In genomic region chr6:6870914-6871313, GRCh38 we compare ENCODE assay signal across 2 cellular contexts.
TF ChIP-seq lines count a peak whose summit lies in the region.

No MANE protein-coding gene starts in this region.

TF ChIP-seq in K562, 482 proteins besides CTCF, POLR2A, EP300 and RAD21 (continued from another document):
- TF ChIP-seq, protein P1, sequence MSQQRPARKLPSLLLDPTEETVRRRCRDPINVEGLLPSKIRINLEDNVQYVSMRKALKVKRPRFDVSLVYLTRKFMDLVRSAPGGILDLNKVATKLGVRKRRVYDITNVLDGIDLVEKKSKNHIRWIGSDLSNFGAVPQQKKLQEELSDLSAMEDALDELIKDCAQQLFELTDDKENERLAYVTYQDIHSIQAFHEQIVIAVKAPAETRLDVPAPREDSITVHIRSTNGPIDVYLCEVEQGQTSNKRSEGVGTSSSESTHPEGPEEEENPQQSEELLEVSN (IDR thresholded peaks at IDR 0.05; ENCODE audit: borderline replicate concordance in 1 of 2, extremely low read depth in 1 of 2, insufficient read depth in 1 of 2, insufficient read length in 1 of 2, low read depth in 1 of 2, low read length in 1 of 2, poor library complexity in 1 of 2, severe bottlenecking in 1 of 2): no peak
- TF ChIP-seq ILK (tag; IDR thresholded peaks at IDR 0.05; ENCODE audit: borderline replicate concordance, low read depth): no peak
- no peak for TF ChIP-seq RFX5 (IDR thresholded peaks at IDR 0.05; ENCODE audit: low read depth, low read length)
- no peak for TF ChIP-seq ASH1L (IDR thresholded peaks at IDR 0.05; ENCODE audit: borderline replicate concordance, low read depth, partially characterized antibody)
- TF ChIP-seq MECOM (CRISPR knock-in tag; IDR thresholded peaks at IDR 0.05): no peak

TF ChIP-seq in SK-N-SH treated with all-trans-retinoic acid at 6 μM for 48 hours, 23 proteins besides CTCF, POLR2A, EP300 and RAD21 (continued from another document):
- TF ChIP-seq CREB5 (CRISPR knock-in tag; IDR thresholded peaks at IDR 0.05; ENCODE audit: low read depth) (no peak), ISL1 (CRISPR knock-in tag; IDR thresholded peaks at IDR 0.05) (no peak), CSDC2 (CRISPR knock-in tag; IDR thresholded peaks at IDR 0.05) (no peak), PATZ1 (CRISPR knock-in tag; IDR thresholded peaks at IDR 0.05; ENCODE audit: borderline replicate concordance) (no peak), RARB (CRISPR knock-in tag; IDR thresholded peaks at IDR 0.05) (no peak)
- TF ChIP-seq, protein P2, sequence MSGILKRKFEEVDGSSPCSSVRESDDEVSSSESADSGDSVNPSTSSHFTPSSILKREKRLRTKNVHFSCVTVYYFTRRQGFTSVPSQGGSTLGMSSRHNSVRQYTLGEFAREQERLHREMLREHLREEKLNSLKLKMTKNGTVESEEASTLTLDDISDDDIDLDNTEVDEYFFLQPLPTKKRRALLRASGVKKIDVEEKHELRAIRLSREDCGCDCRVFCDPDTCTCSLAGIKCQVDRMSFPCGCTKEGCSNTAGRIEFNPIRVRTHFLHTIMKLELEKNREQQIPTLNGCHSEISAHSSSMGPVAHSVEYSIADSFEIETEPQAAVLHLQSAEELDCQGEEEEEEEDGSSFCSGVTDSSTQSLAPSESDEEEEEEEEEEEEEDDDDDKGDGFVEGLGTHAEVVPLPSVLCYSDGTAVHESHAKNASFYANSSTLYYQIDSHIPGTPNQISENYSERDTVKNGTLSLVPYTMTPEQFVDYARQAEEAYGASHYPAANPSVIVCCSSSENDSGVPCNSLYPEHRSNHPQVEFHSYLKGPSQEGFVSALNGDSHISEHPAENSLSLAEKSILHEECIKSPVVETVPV (CRISPR knock-in tag; IDR thresholded peaks at IDR 0.05): no peak
TF ChIP-seq in SK-N-SH treated with all-trans-retinoic acid at 6 μM for 48 hours: peak in this region for 0.
